In genomic region chr9:129112526-129112925, GRCh38 we compare ENCODE assay signal across 8 cellular contexts. TPM values are rescaled to one million over a fixed set of nuclear protein-coding genes. Genes with fewer than 3 reads are reported as not detected.
DNase-seq lines count a peak whose midpoint lies in the region; ATAC-seq and TF ChIP-seq lines count a peak whose summit lies in the region.
"Not testable (repeated sequence)": the region's sequence is repeated elsewhere in the genome, so short reads cannot be mapped to it uniquely, and the experiment has no call there.

No MANE protein-coding gene starts in this region.

- not testable (repeated sequence) for H2AFZ ChIP-seq in PC-9

- H3K36me3 ChIP-seq in H7 (replicated peaks; ENCODE audit: control insufficient read depth, insufficient read depth, low read length); PC-9 (ENCODE audit: low read depth); colonic mucosa; muscle layer of duodenum (ENCODE audit: control insufficient read depth in 1 of 2, insufficient read depth in 2 of 2, low read length in 2 of 2); skeletal muscle tissue (ENCODE audit: control insufficient read depth in 3 of 3, insufficient read depth in 3 of 3, low read length in 3 of 3): not testable (repeated sequence)

- not testable (repeated sequence) for H3K36me3 Mint-ChIP-seq in activated T-cell treated with anti-CD3 and anti-CD28 coated beads, Interleukin-2, amount 50 U/mL, for 72 hours (ENCODE audit: insufficient read depth in 2 of 2)

- TSS peak; percentile 31 for BruUV-seq in PC-9 (replicated peaks; lab: Mats Ljungman, UMichigan)

- H3K27ac ChIP-seq in PC-9; colonic mucosa; muscle layer of duodenum (ENCODE audit: low read length); skeletal muscle tissue (ENCODE audit: low read depth, low read length): not testable (repeated sequence)

- H3K9me3 ChIP-seq in PC-9 (ENCODE audit: insufficient read depth, low read depth); colonic mucosa; muscle layer of duodenum (ENCODE audit: control insufficient read depth in 1 of 2, low read length in 2 of 2); skeletal muscle tissue (ENCODE audit: control insufficient read depth in 3 of 3, low read length in 3 of 3): not testable (repeated sequence)

- CTCF ChIA-PET in AG04449 (lab: Yijun Ruan, JAX) (interaction anchor here (0.8 to 8.3 kb wide), 7 partner anchors 9 to 512 kb away, joined by 3 to 64 read pairs (median 7); no protein-coding TSS in a partner anchor), PC-9 (lab: Charles Lee) (interaction anchor here (0.7 kb wide), 1 partner anchor 267 kb away, joined by 3 read pairs; no protein-coding TSS in a partner anchor)

- POLR2A ChIA-PET in AG04449 (lab: Yijun Ruan, JAX) (interaction anchor here (0.8 kb wide), 1 partner anchor 28 kb away, joined by 3 read pairs; no protein-coding TSS in a partner anchor), PC-9 (lab: Charles Lee; ENCODE audit: unreplicated experiment) (interaction anchor here (0.7 kb wide), 1 partner anchor 245 kb away, joined by 4 read pairs; no protein-coding TSS in a partner anchor)

- H3K4me1 ChIP-seq in PC-9 (replicated peaks; ENCODE audit: insufficient read depth) (peaks cover 19% of the 10 kb centered on the region; the same call in 1 of the 2 replicates), colonic mucosa (peaks cover 14% of the 10 kb centered on the region), muscle layer of duodenum (ENCODE audit: control insufficient read depth in 1 of 2, insufficient read depth in 2 of 2, low read length in 2 of 2) (peaks cover 13 to 26% of the 10 kb centered on the region in 2 donors), skeletal muscle tissue (ENCODE audit: control insufficient read depth in 3 of 3, insufficient read depth in 3 of 3, low read length in 3 of 3) (peaks cover 29 to 50% (median 37%) of the 10 kb centered on the region in 3 donors)

- peaks cover 28% of the 10 kb centered on the region; the same call in 1 of the 2 replicates for H3F3A ChIP-seq in PC-9 (ENCODE audit: insufficient read depth, low read depth)

- H3K4me3 ChIP-seq in AG04449 (ENCODE audit: low read depth, low read length), result peak overlapping the region; percentile 93
- H3K4me3 ChIP-seq in H7 (ENCODE audit: insufficient read depth, low read depth, low read length), result peak overlapping the region; percentile 84
- H3K4me3 ChIP-seq in PC-9, result peak overlapping the region; percentile 82
- H3K4me3 ChIP-seq in colonic mucosa, result peak overlapping the region; percentile 80
- H3K4me3 ChIP-seq in muscle layer of duodenum (ENCODE audit: low read depth in 1 of 2, low read length in 2 of 2), result peak overlapping the region; percentile 83 to 95
- peak overlapping the region; percentile 79 to 89 (median 83) for H3K4me3 ChIP-seq in skeletal muscle tissue (ENCODE audit: low read length in 3 of 3)

- not testable (repeated sequence) for H3K27ac Mint-ChIP-seq in activated T-cell treated with anti-CD3 and anti-CD28 coated beads, Interleukin-2, amount 50 U/mL, for 72 hours

- not testable (repeated sequence) for TF ChIP-seq CTCF in AG04449 (IDR thresholded peaks at IDR 0.05; ENCODE audit: insufficient read depth, low read length, missing control alignments); PC-9 (conservative IDR thresholded peaks at IDR 0.05); colonic mucosa (IDR thresholded peaks at IDR 0.05)

- intact Hi-C loops in PC-9 (cut with micrococcal nuclease; ENCODE audit: unreplicated experiment), result loop anchor here (5.0 kb wide), 1 partner anchor 740 kb away; the partner anchor contains the start of gene URM1
- intact Hi-C loops in colonic mucosa (cut with DNase I); Right ventricle myocardium superior (cut with DNase I): not testable (repeated sequence)

- DNase-seq in AG04449 (ENCODE audit: low read depth, low spot score); H7; PC-9; activated T-cell treated with anti-CD3 and anti-CD28 coated beads, Interleukin-2, amount 50 U/mL, for 72 hours; colonic mucosa: not testable (repeated sequence)
- DNase-seq in Right ventricle myocardium superior, result peak; percentile 17

- not testable (repeated sequence) for H3K9ac ChIP-seq in colonic mucosa (ENCODE audit: low read depth in 2 of 2, low read length in 2 of 2)
- H3K9ac ChIP-seq in skeletal muscle tissue (ENCODE audit: low read depth in 1 of 3, low read length in 3 of 3), result peak overlapping the region; percentile 73 to 85 (median 84)

- H4K20me1 ChIP-seq in PC-9 (ENCODE audit: insufficient read depth), result not testable (repeated sequence)

- peaks cover 12% of the 10 kb centered on the region for H3K27me3 ChIP-seq in H7 (ENCODE audit: control insufficient read depth, insufficient read depth, low read length)
- not testable (repeated sequence) for H3K27me3 ChIP-seq in PC-9 (ENCODE audit: insufficient read depth, low read depth); colonic mucosa; muscle layer of duodenum (ENCODE audit: low read depth, low read length); skeletal muscle tissue (ENCODE audit: control insufficient read depth in 3 of 3, insufficient read depth in 3 of 3, low read length in 3 of 3)

- H3K9me3 Mint-ChIP-seq in activated T-cell treated with anti-CD3 and anti-CD28 coated beads, Interleukin-2, amount 50 U/mL, for 72 hours, result not testable (repeated sequence)

- peaks cover 41% of the 10 kb centered on the region for H3K4me1 Mint-ChIP-seq in activated T-cell treated with anti-CD3 and anti-CD28 coated beads, Interleukin-2, amount 50 U/mL, for 72 hours (ENCODE audit: low read depth)

- not testable (repeated sequence) for H3K9me2 ChIP-seq in PC-9 (ENCODE audit: insufficient read depth)

- H3K27me3 Mint-ChIP-seq in activated T-cell treated with anti-CD3 and anti-CD28 coated beads, Interleukin-2, amount 50 U/mL, for 72 hours (ENCODE audit: low read depth), result not testable (repeated sequence)

- peak overlapping the region; percentile 94 to 98 for H3K4me3 Mint-ChIP-seq in activated T-cell treated with anti-CD3 and anti-CD28 coated beads, Interleukin-2, amount 50 U/mL, for 72 hours

- peaks cover 57% of the 10 kb centered on the region for H3K79me2 ChIP-seq in PC-9 (ENCODE audit: low read depth)

- ATAC-seq in activated T-cell treated with anti-CD3 and anti-CD28 coated beads, Interleukin-2, amount 50 U/mL, for 72 hours (replicated peaks in 1 of 2); Right ventricle myocardium superior (ENCODE audit: poor library complexity): not testable (repeated sequence)

- peak overlapping the region; percentile 95 for H3K4me2 ChIP-seq in PC-9

RNA-seq across cellular contexts. Expression of gene PTPA, which starts 1.3 kb away (rescaled TPM):
- total RNA-seq in H7 (2014; rRNA removed; shearing (Covaris generic)), result 160 and 166 TPM in 2 replicates
- total RNA-seq in PC-9 (2021) (182 and 197 TPM in 2 replicates), colonic mucosa (100 to 1,000 TPM in 1 of 2 donors, 10 to 100 TPM in 1; 94.5 to 142 TPM), Right ventricle myocardium superior (179 TPM), skeletal muscle tissue (66.8 TPM)
- total RNA-seq in activated T-cell treated with anti-CD3 and anti-CD28 coated beads, Interleukin-2, amount 50 U/mL, for 72 hours, result 10 to 100 TPM; 85.5 to 98.3 TPM

RNA-seq across cellular contexts. Expression of gene CRAT, which starts 1.9 kb away (rescaled TPM):
- 13.6 and 14.9 TPM in 2 replicates for total RNA-seq in H7 (2014; rRNA removed; shearing (Covaris generic))
- 40.3 and 60.0 TPM in 2 replicates for total RNA-seq in PC-9 (2021)
- 10 to 100 TPM; 21.4 to 23.8 TPM for total RNA-seq in activated T-cell treated with anti-CD3 and anti-CD28 coated beads, Interleukin-2, amount 50 U/mL, for 72 hours
- total RNA-seq in colonic mucosa, result 10 to 100 TPM; 62.3 to 78.3 TPM
- total RNA-seq in Right ventricle myocardium superior, result 85.4 TPM
- 27.1 TPM for total RNA-seq in skeletal muscle tissue

RNA-seq across cellular contexts. Expression of gene DOLPP1, which starts 31.6 kb away (rescaled TPM):
- 41.3 and 42.5 TPM in 2 replicates for total RNA-seq in H7 (2014; rRNA removed; shearing (Covaris generic))
- total RNA-seq in PC-9 (2021) (21.5 and 24.4 TPM in 2 replicates), colonic mucosa (10 to 100 TPM; 33.9 to 37.3 TPM), Right ventricle myocardium superior (4.4 TPM), skeletal muscle tissue (5.2 TPM)
- 10 to 100 TPM; 17.1 to 22.3 TPM for total RNA-seq in activated T-cell treated with anti-CD3 and anti-CD28 coated beads, Interleukin-2, amount 50 U/mL, for 72 hours
